ENCODE assay signal across 2 cellular contexts in genomic region chr22:19216579-19216978, GRCh38.
A peak's percentile ranks its signal among the peaks of the same experiment; 100 is the strongest.
TF ChIP-seq lines count a peak whose summit lies in the region.

No MANE protein-coding gene starts in this region.

TF ChIP-seq in K562, 482 proteins besides CTCF, POLR2A, EP300 and RAD21 (continues in another document):
- TF ChIP-seq MGA (IDR thresholded peaks at IDR 0.05), result 0 out of 2 replicates have a peak, but pooled peaks have one; percentile 22
- no peak for TF ChIP-seq TSHZ1 (CRISPR knock-in tag; IDR thresholded peaks at IDR 0.05)

TF ChIP-seq in liver, 16 proteins besides CTCF, POLR2A, EP300 and RAD21 (continued from another document):
- TF ChIP-seq ZBTB33 (IDR thresholded peaks at IDR 0.05) (no peak), REST (IDR thresholded peaks at IDR 0.05) (no peak), ATF3 (IDR thresholded peaks at IDR 0.05) (no peak), GABPA (IDR thresholded peaks at IDR 0.05 in 1 of 2, conservative IDR thresholded peaks at IDR 0.05 in 1 of 2) (no peak)
TF ChIP-seq in liver: peak in this region for 5.
